8 cellular contexts compared by ENCODE assay signal in genomic region chr1:120414911-120415480, GRCh38. TPM values are rescaled to one million over a fixed set of nuclear protein-coding genes. Genes with fewer than 3 reads are reported as not detected.
DNase-seq lines count a peak whose midpoint lies in the region; ATAC-seq and TF ChIP-seq lines count a peak whose summit lies in the region.
"Not testable (repeated sequence)": the region's sequence is repeated elsewhere in the genome, so short reads cannot be mapped to it uniquely, and the experiment has no call there.

NBPF8 (plus strand) TSS chr1:120415035; CDS start chr1:120436523, 21,488 bp downstream.

- H3K36me3 Mint-ChIP-seq in activated T-helper 1 cell treated with anti-CD3 and anti-CD28 coated beads, Interleukin-12 subunit alpha, Interleukin-12 subunit beta, Interleukin-2, Interleukin-4 antibody, amounts not matched to agents 30 ng/mL and 10 ng/mL and 1 ng/mL, durations not matched to agents 14 hours and 24 hours and 36 hours (ENCODE audit: low read depth), result not testable (repeated sequence)

- peak; percentile 100 for ATAC-seq in GM21723 (IDR thresholded peaks at IDR 0.05; ENCODE audit: unreplicated experiment)

- TF ChIP-seq POLR2A in esophagus squamous epithelium (IDR thresholded peaks at IDR 0.05), result not testable (repeated sequence)

- not testable (repeated sequence) for H3K27ac ChIP-seq in HUES64 (ENCODE audit: low read depth, low read length)
- H3K27ac ChIP-seq in SJCRH30, result peak within 1 kb of the TSS; percentile 67
- H3K27ac ChIP-seq in esophagus squamous epithelium, result peak within 1 kb of the TSS; percentile 74 to 86 (median 84)
- peak within 1 kb of the TSS; percentile 34 for H3K27ac ChIP-seq in muscle layer of colon (ENCODE audit: low read depth, low read length)

- DNase-seq in CMK (ENCODE audit: low read depth) (peak; percentile 14), SJCRH30 (peak; percentile 76 to 85)
- peak; percentile 69 for DNase-seq in activated T-helper 1 cell treated with anti-CD3 and anti-CD28 coated beads, Interleukin-12 subunit alpha, Interleukin-12 subunit beta, Interleukin-2, Interleukin-4 antibody, amounts not matched to agents 30 ng/mL and 10 ng/mL and 1 ng/mL, durations not matched to agents 14 hours and 24 hours and 36 hours (ENCODE audit: low spot score)
- not testable (repeated sequence) for DNase-seq in esophagus squamous epithelium (lab: John Stamatoyannopoulos, UW)
- peak; percentile 46 to 52 for DNase-seq in stimulated activated CD8-positive, alpha-beta memory T cell treated with anti-CD3 and anti-CD28 coated beads, Interleukin-15, amount 100 ng/mL, for 4 hours (ENCODE audit: low read depth in 2 of 2)

- H3K9ac ChIP-seq in HUES64 (ENCODE audit: low read depth, low read length); muscle layer of colon (ENCODE audit: low read length): not testable (repeated sequence)

- not testable (repeated sequence) for H3K4me1 ChIP-seq in HUES64 (ENCODE audit: insufficient read depth, low read length); SJCRH30; esophagus squamous epithelium; muscle layer of colon (ENCODE audit: insufficient read depth, low read length)

- intact Hi-C loops in activated T-helper 1 cell treated with anti-CD3 and anti-CD28 coated beads, Interleukin-12 subunit alpha, Interleukin-12 subunit beta, Interleukin-2, Interleukin-4 antibody, amounts not matched to agents 30 ng/mL and 10 ng/mL and 1 ng/mL, durations not matched to agents 14 hours and 24 hours and 36 hours (cut with micrococcal nuclease); esophagus squamous epithelium (cut with DNase I): not testable (repeated sequence)

- peak within 1 kb of the TSS; percentile 91 for H3K4me3 Mint-ChIP-seq in activated T-helper 1 cell treated with anti-CD3 and anti-CD28 coated beads, Interleukin-12 subunit alpha, Interleukin-12 subunit beta, Interleukin-2, Interleukin-4 antibody, amounts not matched to agents 30 ng/mL and 10 ng/mL and 1 ng/mL, durations not matched to agents 14 hours and 24 hours and 36 hours

- not testable (repeated sequence) for H3K9me3 Mint-ChIP-seq in activated T-helper 1 cell treated with anti-CD3 and anti-CD28 coated beads, Interleukin-12 subunit alpha, Interleukin-12 subunit beta, Interleukin-2, Interleukin-4 antibody, amounts not matched to agents 30 ng/mL and 10 ng/mL and 1 ng/mL, durations not matched to agents 14 hours and 24 hours and 36 hours

- not testable (repeated sequence) for H3K9me3 ChIP-seq in HUES64 (ENCODE audit: insufficient read depth, low read depth, low read length); SJCRH30 (replicated peaks); esophagus squamous epithelium; muscle layer of colon (ENCODE audit: low read length)

- peak within 1 kb of the TSS; percentile 53 for H3K4me3 ChIP-seq in HUES64 (ENCODE audit: low read length)
- H3K4me3 ChIP-seq in SJCRH30, result peak within 1 kb of the TSS; percentile 98
- peak within 1 kb of the TSS; percentile 48 to 77 (median 69) for H3K4me3 ChIP-seq in esophagus squamous epithelium
- H3K4me3 ChIP-seq in muscle layer of colon (ENCODE audit: low read depth in 1 of 2, low read length in 2 of 2), result peak within 1 kb of the TSS in 1 of 2 donors; percentile 45

- not testable (repeated sequence) for H3K36me3 ChIP-seq in HUES64 (ENCODE audit: insufficient read depth, low read length); SJCRH30; esophagus squamous epithelium; muscle layer of colon (ENCODE audit: insufficient read depth, low read length)

- TF ChIP-seq CTCF in esophagus squamous epithelium (IDR thresholded peaks at IDR 0.05), result not testable (repeated sequence)

- H3K4me1 Mint-ChIP-seq in activated T-helper 1 cell treated with anti-CD3 and anti-CD28 coated beads, Interleukin-12 subunit alpha, Interleukin-12 subunit beta, Interleukin-2, Interleukin-4 antibody, amounts not matched to agents 30 ng/mL and 10 ng/mL and 1 ng/mL, durations not matched to agents 14 hours and 24 hours and 36 hours (ENCODE audit: low read depth), result not testable (repeated sequence)

- WGBS in HUES64, result 1% methylated on average over 26 of the region's 64 CpGs
- WGBS in esophagus squamous epithelium, 2 donors, result no CpG with 5 or more reads among the region's 64 CpGs

- not testable (repeated sequence) for H3K27me3 Mint-ChIP-seq in activated T-helper 1 cell treated with anti-CD3 and anti-CD28 coated beads, Interleukin-12 subunit alpha, Interleukin-12 subunit beta, Interleukin-2, Interleukin-4 antibody, amounts not matched to agents 30 ng/mL and 10 ng/mL and 1 ng/mL, durations not matched to agents 14 hours and 24 hours and 36 hours (ENCODE audit: insufficient read depth)

- peaks cover 11% of the 10 kb centered on the region for H3K27me3 ChIP-seq in HUES64 (ENCODE audit: insufficient read depth, low read length)
- H3K27me3 ChIP-seq in SJCRH30; esophagus squamous epithelium; muscle layer of colon (ENCODE audit: control insufficient read depth in 1 of 2, insufficient read depth in 2 of 2, low read length in 2 of 2): not testable (repeated sequence)

- H3K27ac Mint-ChIP-seq in activated T-helper 1 cell treated with anti-CD3 and anti-CD28 coated beads, Interleukin-12 subunit alpha, Interleukin-12 subunit beta, Interleukin-2, Interleukin-4 antibody, amounts not matched to agents 30 ng/mL and 10 ng/mL and 1 ng/mL, durations not matched to agents 14 hours and 24 hours and 36 hours, result peak within 1 kb of the TSS; percentile 90

RNA-seq across cellular contexts. Expression of gene NBPF8, which starts in this region (rescaled TPM):
- polyA plus RNA-seq in HUES64 (2013, experiment 1 of 2), result 1.7 TPM
- 2.6 TPM for polyA plus RNA-seq in HUES64 (2013, experiment 2 of 2)
- total RNA-seq in SJCRH30 (2014; rRNA removed; shearing (Covaris generic)), result 7.4 and 9.2 TPM in 2 replicates
- total RNA-seq in activated T-helper 1 cell treated with anti-CD3 and anti-CD28 coated beads, Interleukin-12 subunit alpha, Interleukin-12 subunit beta, Interleukin-2, Interleukin-4 antibody, amounts not matched to agents 30 ng/mL and 10 ng/mL and 1 ng/mL, durations not matched to agents 14 hours and 24 hours and 36 hours, result 20.1 and 20.2 TPM in 2 replicates
- total RNA-seq in esophagus squamous epithelium, result 10 to 100 TPM in 1 of 4 donors, 1 to 10 TPM in 3; 2.9 to 13.0 (median 4.5) TPM
